ENCODE assay signal across 13 cellular contexts in the genomic region with DNA sequence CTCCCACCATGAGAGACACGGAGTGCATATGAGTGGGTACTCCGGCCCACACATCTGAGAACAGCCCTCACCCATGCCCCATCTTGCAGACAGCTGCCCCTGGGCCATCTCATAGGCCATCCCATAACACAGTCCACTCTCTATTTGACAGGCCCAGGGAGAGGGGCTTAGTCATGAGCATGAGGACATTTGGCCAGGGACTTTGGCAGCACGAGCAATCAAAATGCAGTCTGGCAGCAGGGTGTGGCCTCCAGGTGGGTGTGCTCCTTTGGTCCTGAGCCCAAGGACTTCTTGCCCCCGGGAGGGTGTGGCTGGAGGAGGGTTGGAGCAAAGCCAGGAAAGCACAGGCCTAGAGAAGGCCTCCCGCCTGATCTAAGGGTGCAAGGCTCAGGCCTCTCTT. TPM values are rescaled to one million over a fixed set of nuclear protein-coding genes. Genes with fewer than 3 reads are reported as not detected.
DNase-seq lines count a peak whose midpoint lies in the region; ATAC-seq, FAIRE-seq and TF ChIP-seq lines count a peak whose summit lies in the region.
"Had no signal": no experiment of that assay in that cellular context is flagged by ENCODE, and none has a peak within 500 bp of the region (broad histone marks: within the 10 kb centered on the region; RNA-seq: fewer than 3 reads in every experiment).

No MANE protein-coding gene starts in this region.

- H4K20me1 ChIP-seq in K562 (replicated peaks; ENCODE audit: control insufficient read depth, insufficient read depth, low read length) = no peaks in the 10 kb centered on the region

- H3K9me1 ChIP-seq in K562 (ENCODE audit: control insufficient read depth, insufficient read depth, low read length) = no peaks in the 10 kb centered on the region

- DNase-seq in NCI-H748 (lab: John Stamatoyannopoulos, UW; ENCODE audit: unreplicated experiment) (peak; percentile 14), NCI-H748 treated with DMSO at 0.1 percent for 48 hours (lab: John Stamatoyannopoulos, UW) (no peak), K562 (ENCODE audit: extremely low read depth in 1 of 4, low spot score in 3 of 4) (no peak), right cardiac atrium (peak; percentile 50 to 67 (median 58)), thyroid gland (peak; percentile 28 to 31), posterior cingulate gyrus (no peak)
- DNase-seq: activated CD4-positive, CD25-positive, alpha-beta regulatory T cell treated with anti-CD3 and anti-CD28 coated beads, Interleukin-2, amount 50 U/mL, for 72 hours; activated T-cell treated with anti-CD3 and anti-CD28 coated beads, Interleukin-2, amount 50 U/mL, for 4 hours; amniotic stem cell; NCI-H1930; stimulated activated CD4-positive, alpha-beta T cell treated with anti-CD3 and anti-CD28 coated beads, Interleukin-12 subunit alpha, Interleukin-12 subunit beta, amount 100 ng/mL, for 4 hours had no signal

- H3K36me3 ChIP-seq in K562 (ENCODE audit: control insufficient read depth, insufficient read depth, low read length) (no peaks in the 10 kb centered on the region), thyroid gland (peaks cover 14% of the 10 kb centered on the region in 2 donors)

- in situ Hi-C loops in K562 (cut with MboI) = loop anchor here (25.0 kb wide), 1 partner anchor 210 kb away; the partner anchor contains the start of gene HEBP1

- TF ChIP-seq CTCF in K562 (IDR thresholded peaks at IDR 0.05 in 2 of 3, conservative IDR thresholded peaks at IDR 0.05 in 1 of 3; ENCODE audit: insufficient read depth in 2 of 3, low read depth in 1 of 3, low read length in 3 of 3) = no peak
- TF ChIP-seq CTCF in thyroid gland (IDR thresholded peaks at IDR 0.05) = no peak

- no peak overlapping the region for H3K9ac ChIP-seq in K562 (ENCODE audit: insufficient read depth in 1 of 2, low read depth in 2 of 2, low read length in 2 of 2)

- no peak for TF ChIP-seq RAD21 in K562 (CRISPR knock-in tag; conservative IDR thresholded peaks at IDR 0.05 in 1 of 2, IDR thresholded peaks at IDR 0.05 in 1 of 2)

- intact Hi-C loops in K562 (cut with micrococcal nuclease) = no loop called here
- intact Hi-C loops in right cardiac atrium (cut with DNase I) = loop anchor here in 2 of 4 donors (10.0 kb wide), 2 partner anchors 237 to 307 kb away; no protein-coding TSS in a partner anchor
- intact Hi-C loops in thyroid gland (cut with DNase I) = no loop called here
- intact Hi-C loops in posterior cingulate gyrus (cut with DNase I) = no loop called here

- no peak overlapping the region for H2AFZ ChIP-seq in K562 (ENCODE audit: low read depth, low read length)

- TF ChIP-seq EP300 in K562 (IDR thresholded peaks at IDR 0.05; ENCODE audit: low read length) = no peak

- POLR2A ChIA-PET in K562 (lab: Yijun Ruan, JAX) = interaction anchor here (0.7 kb wide), 1 partner anchor 345 kb away, joined by 3 read pairs; no protein-coding TSS in a partner anchor

- 3% methylated on average over 5 of the region's 5 CpGs for WGBS in K562 (ENCODE audit: insufficient coverage, low coverage, missing lambda C conversion rate)
- 72% methylated on average over 5 of the region's 5 CpGs for WGBS in right cardiac atrium
- WGBS in thyroid gland, 2 donors = 55 to 67% methylated on average over 3 to 5 of the region's 5 CpGs

- ATAC-seq in K562 (no peak), right cardiac atrium (peak; percentile 71 to 85), HG03045 (IDR thresholded peaks at IDR 0.05; ENCODE audit: unreplicated experiment) (no peak), GM18858 (IDR thresholded peaks at IDR 0.05; ENCODE audit: unreplicated experiment) (no peak)
- ATAC-seq: activated T-cell treated with anti-CD3 and anti-CD28 coated beads, Interleukin-2, amount 50 U/mL, for 4 hours had no signal

- BruUV-seq in K562 (replicated peaks; lab: Mats Ljungman, UMichigan) = no TSS peak

- TF ChIP-seq POLR2A in K562 (conservative IDR thresholded peaks at IDR 0.05) (no peak), thyroid gland (IDR thresholded peaks at IDR 0.05) (no peak)

- no peak overlapping the region for H3K4me2 ChIP-seq in K562 (ENCODE audit: insufficient read depth, low read length)

- H3K27me3 ChIP-seq in K562 (ENCODE audit: control insufficient read depth in 2 of 2, insufficient read depth in 2 of 2, low read length in 2 of 2) (no peaks in the 10 kb centered on the region), right cardiac atrium (ENCODE audit: control insufficient read depth, insufficient read depth) (no peaks in the 10 kb centered on the region), thyroid gland (no peaks in the 10 kb centered on the region)

- H3K9me3 ChIP-seq in K562 (replicated peaks; ENCODE audit: control insufficient read depth, insufficient read depth, low read depth, low read length) (no peaks in the 10 kb centered on the region), right cardiac atrium (ENCODE audit: control insufficient read depth, low read length) (no peaks in the 10 kb centered on the region), thyroid gland (no peaks in the 10 kb centered on the region)

- CTCF ChIA-PET in K562 (lab: Yijun Ruan, JAX; ENCODE audit: low intra/inter-chr PET ratio) = no interaction called here

- no peaks in the 10 kb centered on the region; a peak in 1 of 5 replicates for H3K4me1 ChIP-seq in K562 (replicated peaks in 1 of 2; ENCODE audit: control insufficient read depth in 2 of 2, insufficient read depth in 2 of 2, low read length in 2 of 2)
- peaks cover 3% of the 10 kb centered on the region for H3K4me1 ChIP-seq in right cardiac atrium (ENCODE audit: control insufficient read depth, insufficient read depth, low read length)
- H3K4me1 ChIP-seq in thyroid gland = peaks cover 0 to 5% of the 10 kb centered on the region in 2 donors

- H3K4me3 ChIP-seq in K562 (no peak overlapping the region), right cardiac atrium (ENCODE audit: low read length) (no peak overlapping the region), thyroid gland (replicated peaks in 1 of 3) (no peak overlapping the region)

- FAIRE-seq in K562 (lab: Jason Lieb, UNC) = no peak

- H3K79me2 ChIP-seq in K562 (ENCODE audit: control insufficient read depth, insufficient read depth, low read length) = no peaks in the 10 kb centered on the region

- H3K27ac ChIP-seq in K562 (ENCODE audit: extremely low read depth, low read depth, low read length) = no peak overlapping the region
- no peak overlapping the region for H3K27ac ChIP-seq in right cardiac atrium (ENCODE audit: low read length)
- H3K27ac ChIP-seq in thyroid gland = no peak overlapping the region

TF ChIP-seq in K562, 482 proteins besides CTCF, POLR2A, EP300 and RAD21:
- TF ChIP-seq ZNF780A (CRISPR knock-in tag; IDR thresholded peaks at IDR 0.05) (no peak), MLX (CRISPR knock-in tag; conservative IDR thresholded peaks at IDR 0.05) (no peak), NFIC (IDR thresholded peaks at IDR 0.05) (0 out of 2 replicates have a peak, but pooled peaks have one; percentile 26)

RNA-seq across cellular contexts. Expression of gene EMP1, which starts 25.6 kb away (rescaled TPM):
- not detected in 2 replicates for total RNA-seq in K562 (2011; cell fraction: chromatin; rRNA removed; ENCODE audit: low replicate concordance)
- total RNA-seq in K562 (2011; cell fraction: nucleolus; rRNA removed) = 0.17 TPM in 1 of 2 replicates, not detected in the other
- not detected in 2 replicates for total RNA-seq in K562 (2011; cell fraction: nucleoplasm; rRNA removed)
- total RNA-seq in K562 (2014; rRNA removed) = not detected in 2 replicates
- total RNA-seq in K562 (2014; rRNA removed; fragmentation: Illumina TruSeq; extraction: Trizol) = not detected in 2 replicates
- total RNA-seq in K562 (2015; rRNA removed; fragmentation: Illumina TruSeq; extraction: Trizol) = not detected in 2 replicates
- 0.47 and 0.60 TPM in 2 replicates for total RNA-seq in K562 (2021)
- polyA plus RNA-seq in K562 (2011; rRNA removed) = 0.10 and 0.12 TPM in 2 replicates
- 0.18 TPM in 1 of 2 replicates, not detected in the other for polyA plus RNA-seq in K562 (2011; cell fraction: cytosol; rRNA removed)
- polyA plus RNA-seq in K562 (2011; cell fraction: nucleus; rRNA removed) = 0.20 and 0.31 TPM in 2 replicates
- polyA plus RNA-seq in K562 (2012) = 0.24 TPM in 1 of 2 replicates, not detected in the other
- polyA plus RNA-seq in K562 (2014; fragmentation: Illumina TruSeq; extraction: Trizol) = not detected in 2 replicates
- not detected for polyA plus RNA-seq in K562 (2014; fragmentation: Nextera tagmentation; extraction: Ambion mirVana)
- 0.03 TPM in 1 of 2 replicates, not detected in the other for polyA plus RNA-seq in K562 (2014; rRNA removed)
- polyA minus RNA-seq in K562 (2011; rRNA and poly(A)+ RNA removed) = 0.54 TPM in 1 of 2 replicates, not detected in the other
- not detected in 2 replicates for polyA minus RNA-seq in K562 (2011; cell fraction: cytosol; rRNA and poly(A)+ RNA removed)
- 0.11 and 0.27 TPM in 2 replicates for polyA minus RNA-seq in K562 (2011; cell fraction: nucleus; rRNA and poly(A)+ RNA removed)
- total RNA-seq in right cardiac atrium = 100 to 1,000 TPM; 134 to 401 (median 261) TPM
- 33.8 TPM for polyA plus RNA-seq in right cardiac atrium
- 100 to 1,000 TPM; 459 to 634 (median 503) TPM for total RNA-seq in thyroid gland

Comparison
In these comparisons a context has a peak if more than half of its experiments do, and no peak if none do; other contexts are left out.
1. DNase-seq: peak in NCI-H748 (single experiment), right cardiac atrium (3 of 3) and thyroid gland (2 of 2); none in NCI-H748 treated with DMSO at 0.1 percent for 48 hours (single experiment), K562 (0 of 4) and posterior cingulate gyrus (0 of 10).
2. ATAC-seq: peak in right cardiac atrium (2 of 2); none in K562 (single experiment), HG03045 (single experiment) and GM18858 (single experiment).
3. RNA of gene EMP1, which starts 25.6 kb away (total RNA-seq): 459 to 634 TPM in thyroid gland and 134 to 401 TPM in right cardiac atrium; 0.17 to 0.60 TPM in K562; every median in the first group is over 10 times any median in the second.